Comparison of ENCODE assay signal across 24 cellular contexts in the genomic region with DNA sequence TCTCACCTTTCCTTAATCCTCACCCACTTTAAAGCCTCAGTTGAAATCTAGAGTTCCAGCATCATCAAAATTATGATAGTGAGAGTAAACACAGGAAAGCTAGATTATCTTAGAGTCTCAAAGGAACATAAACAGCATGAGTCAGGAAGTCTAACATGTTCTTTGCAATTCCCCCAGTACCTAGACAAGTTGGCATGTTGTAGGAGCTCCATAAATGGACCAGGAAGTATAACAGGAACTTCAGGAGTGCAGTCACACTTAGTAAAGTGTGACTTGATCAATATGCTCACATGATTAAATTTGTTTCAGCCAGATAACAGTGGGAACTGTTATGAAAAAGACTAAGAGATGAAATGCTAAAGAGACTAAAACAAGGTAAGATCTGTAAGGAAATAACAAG.
DNase-seq lines count a peak whose midpoint lies in the region; ATAC-seq, FAIRE-seq and TF ChIP-seq lines count a peak whose summit lies in the region.
"Had no signal": no experiment of that assay in that cellular context is flagged by ENCODE, and none has a peak within 500 bp of the region (broad histone marks: within the 10 kb centered on the region; RNA-seq: fewer than 3 reads in every experiment).

No MANE protein-coding gene starts in this region.

- no TSS peak for BruUV-seq in endothelial cell of umbilical vein (replicated peaks; lab: Mats Ljungman, UMichigan)

- no peak overlapping the region for H3K4me2 ChIP-seq in endothelial cell of umbilical vein (ENCODE audit: insufficient read depth, low read length)
- H3K4me2 ChIP-seq: BLaER1 had no signal

- no peaks in the 10 kb centered on the region for H4K20me1 ChIP-seq in endothelial cell of umbilical vein (replicated peaks; ENCODE audit: control insufficient read depth, extremely low read depth, insufficient read depth, low read length)
- H4K20me1 ChIP-seq: BLaER1 had no signal

- H2AFZ ChIP-seq in endothelial cell of umbilical vein (ENCODE audit: low read depth, low read length) = peak overlapping the region; percentile 20

- H3K4me1 ChIP-seq in body of pancreas (no peaks in the 10 kb centered on the region), endothelial cell of umbilical vein (ENCODE audit: control insufficient read depth, extremely low read depth, insufficient read depth, low read length) (no peaks in the 10 kb centered on the region)
- H3K4me1 ChIP-seq: BE2C, BLaER1 had no signal

- no peak for TF ChIP-seq CTCF in body of pancreas (IDR thresholded peaks at IDR 0.05)
- no peak for TF ChIP-seq CTCF in endothelial cell of umbilical vein (IDR thresholded peaks at IDR 0.05; ENCODE audit: extremely low read depth in 1 of 2, insufficient read depth in 1 of 2, low read depth in 1 of 2, low read length in 2 of 2)

- no peak overlapping the region for H3K9ac ChIP-seq in endothelial cell of umbilical vein (replicated peaks; ENCODE audit: extremely low read depth, insufficient read depth, low read length)
- H3K9ac ChIP-seq: BLaER1 had no signal

- no peaks in the 10 kb centered on the region for H3K9me3 ChIP-seq in body of pancreas
- H3K9me3 ChIP-seq in endothelial cell of umbilical vein (replicated peaks; ENCODE audit: control insufficient read depth, insufficient read depth, low read length) = no peaks in the 10 kb centered on the region
- H3K9me3 ChIP-seq: BE2C, BLaER1 had no signal

- peaks cover 0 to 2% of the 10 kb centered on the region in 2 donors for H3K9me3 Mint-ChIP-seq in stimulated activated naive B cell treated with anti-CD40 and anti-IgM and Interleukin-4, amounts not matched to agents 10 μg/mL and 1 μg/mL and 100 μg/mL, for 72 hours
- H3K9me3 Mint-ChIP-seq: CD14-positive monocyte had no signal

- H3K36me3 Mint-ChIP-seq in stimulated activated naive B cell treated with anti-CD40 and anti-IgM and Interleukin-4, amounts not matched to agents 10 μg/mL and 1 μg/mL and 100 μg/mL, for 72 hours = no peaks in the 10 kb centered on the region
- H3K36me3 Mint-ChIP-seq: CD14-positive monocyte; CD4-positive, alpha-beta memory T cell; CD4-positive, CD25-positive, alpha-beta regulatory T cell; CD8-positive, alpha-beta memory T cell had no signal

- peak; percentile 52 for ATAC-seq in body of pancreas
- no peak for ATAC-seq in stimulated activated naive B cell treated with anti-CD40 and anti-IgM and Interleukin-4, amounts not matched to agents 10 μg/mL and 1 μg/mL and 100 μg/mL, for 72 hours (replicated peaks)
- no peak for ATAC-seq in HG02852 (IDR thresholded peaks at IDR 0.05; ENCODE audit: unreplicated experiment)
- ATAC-seq in GM18511 (IDR thresholded peaks at IDR 0.05; ENCODE audit: unreplicated experiment) = no peak

- dilution Hi-C loops in endothelial cell of umbilical vein (cut with MboI; ENCODE audit: extremely low pct_ligation_motif_present, low sequenced_read_pairs) = no loop called here

- H3K9me1 ChIP-seq in endothelial cell of umbilical vein (replicated peaks; ENCODE audit: control insufficient read depth, extremely low read depth, insufficient read depth, low read length) = no peaks in the 10 kb centered on the region

- no peak for TF ChIP-seq POLR2A in body of pancreas (IDR thresholded peaks at IDR 0.05)
- TF ChIP-seq POLR2A in endothelial cell of umbilical vein (IDR thresholded peaks at IDR 0.05; ENCODE audit: low read depth, low read length) = no peak

- no peaks in the 10 kb centered on the region for H3K27me3 Mint-ChIP-seq in stimulated activated naive B cell treated with anti-CD40 and anti-IgM and Interleukin-4, amounts not matched to agents 10 μg/mL and 1 μg/mL and 100 μg/mL, for 72 hours
- H3K27me3 Mint-ChIP-seq: CD4-positive, alpha-beta memory T cell; CD4-positive, CD25-positive, alpha-beta regulatory T cell; CD8-positive, alpha-beta memory T cell had no signal

- CTCF ChIA-PET in endothelial cell of umbilical vein (lab: Charles Lee) = interaction anchor here (1.7 kb wide), 1 partner anchor 9 kb away, joined by 4 read pairs; no protein-coding TSS in a partner anchor

- H3K27ac Mint-ChIP-seq in stimulated activated naive B cell treated with anti-CD40 and anti-IgM and Interleukin-4, amounts not matched to agents 10 μg/mL and 1 μg/mL and 100 μg/mL, for 72 hours = peak overlapping the region; percentile 39
- H3K27ac Mint-ChIP-seq: CD14-positive monocyte; CD4-positive, alpha-beta memory T cell; CD4-positive, CD25-positive, alpha-beta regulatory T cell; CD8-positive, alpha-beta memory T cell had no signal

- no peaks in the 10 kb centered on the region for H3K79me2 ChIP-seq in endothelial cell of umbilical vein (ENCODE audit: control insufficient read depth, insufficient read depth, low read length)

- intact Hi-C loops in body of pancreas (cut with DNase I) (no loop called here), endothelial cell of umbilical vein (cut with micrococcal nuclease) (no loop called here)

- H3K4me3 ChIP-seq in body of pancreas (no peak overlapping the region), endothelial cell of umbilical vein (replicated peaks in 1 of 3; ENCODE audit: insufficient read depth in 1 of 3, low read depth in 1 of 3, low read length in 3 of 3) (no peak overlapping the region)
- H3K4me3 ChIP-seq: BLaER1 had no signal

- no peaks in the 10 kb centered on the region for H3K27me3 ChIP-seq in body of pancreas
- H3K27me3 ChIP-seq in endothelial cell of umbilical vein (ENCODE audit: control insufficient read depth in 2 of 2, insufficient read depth in 2 of 2, low read length in 2 of 2) = no peaks in the 10 kb centered on the region
- H3K27me3 ChIP-seq: BE2C, BLaER1 had no signal

- H3K27ac ChIP-seq in body of pancreas (no peak overlapping the region), endothelial cell of umbilical vein (ENCODE audit: insufficient read depth, low read depth, low read length) (no peak overlapping the region)
- H3K27ac ChIP-seq: BLaER1 had no signal

- no peak for DNase-seq in body of pancreas
- DNase-seq in endothelial cell of umbilical vein (ENCODE audit: low read depth, low spot score) = no peak
- peak; percentile 17 for DNase-seq in iris pigment epithelial cell (ENCODE audit: low read depth)
- no peak for DNase-seq in stimulated activated naive B cell treated with anti-CD40 and anti-IgM and Interleukin-4, amounts not matched to agents 10 μg/mL and 1 μg/mL and 100 μg/mL, for 72 hours
- no peak for DNase-seq in NCI-H2196 (lab: John Stamatoyannopoulos, UW; ENCODE audit: unreplicated experiment)
- no peak for DNase-seq in DMS153 (lab: John Stamatoyannopoulos, UW)
- DNase-seq: 8988T; ACHN; BE2C; C1 segment of cervical spinal cord; CD4-positive, alpha-beta memory T cell; CD4-positive, CD25-positive, alpha-beta regulatory T cell; CD8-positive, alpha-beta memory T cell; COR-L47; DMS 273 treated with DMSO at 0.1 percent for 48 hours; DMS79 treated with DMSO at 0.1 percent for 48 hours; GF-D8 had no signal

- H3K4me1 Mint-ChIP-seq in stimulated activated naive B cell treated with anti-CD40 and anti-IgM and Interleukin-4, amounts not matched to agents 10 μg/mL and 1 μg/mL and 100 μg/mL, for 72 hours = no peaks in the 10 kb centered on the region
- H3K4me1 Mint-ChIP-seq: CD14-positive monocyte; CD4-positive, alpha-beta memory T cell; CD4-positive, CD25-positive, alpha-beta regulatory T cell; CD8-positive, alpha-beta memory T cell had no signal

- H3K36me3 ChIP-seq in body of pancreas (replicated peaks in 1 of 2; ENCODE audit: insufficient read depth in 1 of 2, low read depth in 2 of 2) (no peaks in the 10 kb centered on the region), endothelial cell of umbilical vein (ENCODE audit: control insufficient read depth in 2 of 2, extremely low read depth in 1 of 2, insufficient read depth in 2 of 2, low read length in 2 of 2) (no peaks in the 10 kb centered on the region)
- H3K36me3 ChIP-seq: BE2C, BLaER1 had no signal

- no peak for FAIRE-seq in endothelial cell of umbilical vein (lab: Jason Lieb, UNC)
- FAIRE-seq: A204.1, G401.6, GM12891 had no signal

- POLR2A ChIA-PET in endothelial cell of umbilical vein (lab: Charles Lee) = no interaction called here

- H3K4me3 Mint-ChIP-seq in stimulated activated naive B cell treated with anti-CD40 and anti-IgM and Interleukin-4, amounts not matched to agents 10 μg/mL and 1 μg/mL and 100 μg/mL, for 72 hours = no peak overlapping the region
- H3K4me3 Mint-ChIP-seq: CD14-positive monocyte; CD4-positive, alpha-beta memory T cell; CD4-positive, CD25-positive, alpha-beta regulatory T cell; CD8-positive, alpha-beta memory T cell had no signal

TF ChIP-seq in endothelial cell of umbilical vein, 7 proteins besides CTCF, POLR2A, EP300 and RAD21:
- TF ChIP-seq FOS (IDR thresholded peaks at IDR 0.05; ENCODE audit: borderline replicate concordance, insufficient read depth, low read length) = no peak
- TF ChIP-seq MAX (IDR thresholded peaks at IDR 0.05; ENCODE audit: insufficient read depth, insufficient read length) = no peak
- TF ChIP-seq JUN (IDR thresholded peaks at IDR 0.05; ENCODE audit: borderline replicate concordance, insufficient read depth, insufficient read length, low read depth) = no peak
- TF ChIP-seq MYC (IDR thresholded peaks at IDR 0.05; ENCODE audit: low read depth, low read length) = no peak
- TF ChIP-seq POLR2AphosphoS5 (IDR thresholded peaks at IDR 0.05; ENCODE audit: insufficient read depth, low read depth, low read length) = no peak
- TF ChIP-seq EZH2 (IDR thresholded peaks at IDR 0.05; ENCODE audit: borderline replicate concordance, low read depth, low read length, severe bottlenecking) = no peak
- TF ChIP-seq GATA2 (IDR thresholded peaks at IDR 0.05; ENCODE audit: insufficient read depth, insufficient read length, low read depth, low read length) = no peak
